ENCODE assay signal across 31 cellular contexts in genomic region chr9:111190352-111190751, GRCh38.
"Had no signal": no experiment of that assay in that cellular context is flagged by ENCODE, and none has a peak within 500 bp of the region (broad histone marks: within the 10 kb centered on the region; RNA-seq: fewer than 3 reads in every experiment).

No MANE protein-coding gene starts in this region.

- H3K4me3 ChIP-seq: body of pancreas, breast epithelium, K562, SJCRH30, SK-N-MC had no signal

- ATAC-seq: activated CD8-positive, alpha-beta memory T cell treated with anti-CD3 and anti-CD28 coated beads, Interleukin-2, amount 10 ng/mL, durations not matched to agents 7 days and 5 days; body of pancreas; K562 had no signal

- DNase-seq: activated B cell treated with CpG ODN at 0.5 μM for 24 hours; activated CD4-positive, alpha-beta memory T cell treated with anti-CD3 and anti-CD28 coated beads, Interleukin-2, amount 10 ng/mL, durations not matched to agents 7 days and 5 days; activated CD4-positive, alpha-beta T cell treated with anti-CD3 and anti-CD28 coated beads for 48 hours; activated CD4-positive, CD25-positive, alpha-beta regulatory T cell treated with anti-CD3 and anti-CD28 coated beads, Interleukin-2, amount 50 U/mL, for 72 hours; activated CD8-positive, alpha-beta memory T cell treated with anti-CD3 and anti-CD28 coated beads for 24 hours; activated CD8-positive, alpha-beta memory T cell treated with anti-CD3 and anti-CD28 coated beads, Interleukin-2, amount 10 ng/mL, durations not matched to agents 7 days and 5 days; activated CD8-positive, alpha-beta memory T cell treated with anti-CD3 and anti-CD28 coated beads, Interleukin-2, amount 50 U/mL, for 48 hours; activated effector memory CD4-positive, alpha-beta T cell treated with Interleukin-2 at 50 U/mL for 16 hours; activated naive CD4-positive, alpha-beta T cell; activated naive CD4-positive, alpha-beta T cell treated with anti-CD3 and anti-CD28 coated beads, Interleukin-2, amount 50 U/mL, for 16 hours; activated naive CD8-positive, alpha-beta T cell treated with anti-CD3 and anti-CD28 coated beads for 36 hours; activated T-cell treated with anti-CD3 and anti-CD28 coated beads, Interleukin-2, amount 50 U/mL, for 48 hours; body of pancreas; NCI-H1092 treated with DMSO at 0.1 percent for 48 hours; NCI-H1417; NCI-H187 treated with DMSO at 0.1 percent for 48 hours; NCI-H2081; NCI-H510A; NCI-H526; NCI-H748 treated with DMSO at 0.1 percent for 48 hours; NK-92 treated with Interleukin-12 subunit alpha and Interleukin-12 subunit beta, amount 100 ng/mL, for 24 hours; SHP77; SJCRH30; SW 1271; T-helper 1 cell; T-helper 2 cell; T-helper 9 cell had no signal

- H3K9me3 ChIP-seq: body of pancreas, breast epithelium, SJCRH30 had no signal

- H3K36me3 ChIP-seq: breast epithelium, SJCRH30 had no signal

- H3K4me1 ChIP-seq: body of pancreas, breast epithelium, SJCRH30 had no signal

- H3K27me3 ChIP-seq: body of pancreas, breast epithelium, SJCRH30 had no signal

- H3K27ac ChIP-seq: body of pancreas, breast epithelium, SJCRH30, SK-N-MC, VCaP had no signal
